ENCODE assay signal across 22 cellular contexts in the genomic region with DNA sequence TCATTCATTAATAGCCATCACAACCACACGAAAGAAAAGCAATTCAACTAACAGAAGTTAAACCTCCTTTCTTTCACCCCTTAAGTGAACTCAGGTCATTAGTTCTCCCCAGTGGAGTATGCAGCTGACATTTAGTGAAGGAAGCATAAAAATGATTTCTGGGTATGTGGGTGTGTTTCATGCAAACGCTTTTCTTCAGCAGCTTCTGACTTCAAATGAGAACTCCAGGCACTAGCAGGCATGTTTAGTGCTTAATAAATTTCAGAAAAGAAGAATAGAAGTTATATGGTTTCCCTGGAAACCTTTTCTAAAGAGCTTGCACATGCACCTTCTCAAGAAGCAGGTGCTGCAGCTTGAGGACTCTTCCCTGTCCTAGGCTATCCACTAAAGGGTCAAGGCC.
"Had no signal": no experiment of that assay in that cellular context is flagged by ENCODE, and none has a peak within 500 bp of the region (broad histone marks: within the 10 kb centered on the region; RNA-seq: fewer than 3 reads in every experiment).

No MANE protein-coding gene starts in this region.

- H3K4me1 ChIP-seq: esophagus muscularis mucosa, foreskin keratinocyte, heart left ventricle, left lung, lower lobe of right lung had no signal

- H3K27ac Mint-ChIP-seq: immature natural killer cell, mesothelial cell of epicardium had no signal

- H3K9me3 ChIP-seq: esophagus muscularis mucosa, gastroesophageal sphincter, lower lobe of right lung, mucosa of descending colon had no signal

- H3K4me1 Mint-ChIP-seq: immature natural killer cell, mesothelial cell of epicardium had no signal

- ATAC-seq: foreskin keratinocyte, gastroesophageal sphincter, heart left ventricle, left colon, left ventricle myocardium superior, lower lobe of right lung, mucosa of descending colon had no signal

- H3K4me3 Mint-ChIP-seq: immature natural killer cell, mesothelial cell of epicardium, naive B cell had no signal

- DNase-seq: dermis blood vessel endothelial cell; dorsolateral prefrontal cortex; effector CD4-positive, alpha-beta T cell; effector memory CD4-positive, alpha-beta T cell; foreskin keratinocyte; heart left ventricle; immature natural killer cell; islet precursor cell; kidney; kidney glomerular epithelial cell; left colon; left lung; left ventricle myocardium superior; lower lobe of right lung; mesenchymal stem cell; mucosa of descending colon; naive B cell had no signal

- H3K4me3 ChIP-seq: coronary artery, dorsolateral prefrontal cortex, esophagus muscularis mucosa, gastroesophageal sphincter, heart left ventricle, hepatocyte, left lung, lower lobe of right lung, mucosa of descending colon had no signal

- H3K27me3 Mint-ChIP-seq: naive B cell had no signal

- H3K79me2 ChIP-seq: hepatocyte had no signal

- H3K4me2 ChIP-seq: hepatocyte had no signal

- H3K36me3 Mint-ChIP-seq: mesothelial cell of epicardium had no signal

- H3K27me3 ChIP-seq: dorsolateral prefrontal cortex, esophagus muscularis mucosa, foreskin keratinocyte, gastroesophageal sphincter, heart left ventricle, hepatocyte, left lung had no signal

- H3K36me3 ChIP-seq: esophagus muscularis mucosa, gastroesophageal sphincter, heart left ventricle, left lung, lower lobe of right lung had no signal

- H3K27ac ChIP-seq: coronary artery, dorsolateral prefrontal cortex, esophagus muscularis mucosa, foreskin keratinocyte, gastroesophageal sphincter, heart left ventricle, hepatocyte, left lung, lower lobe of right lung had no signal

- H2AFZ ChIP-seq: hepatocyte had no signal
